ENCODE assay signal across 11 cellular contexts in the genomic region with DNA sequence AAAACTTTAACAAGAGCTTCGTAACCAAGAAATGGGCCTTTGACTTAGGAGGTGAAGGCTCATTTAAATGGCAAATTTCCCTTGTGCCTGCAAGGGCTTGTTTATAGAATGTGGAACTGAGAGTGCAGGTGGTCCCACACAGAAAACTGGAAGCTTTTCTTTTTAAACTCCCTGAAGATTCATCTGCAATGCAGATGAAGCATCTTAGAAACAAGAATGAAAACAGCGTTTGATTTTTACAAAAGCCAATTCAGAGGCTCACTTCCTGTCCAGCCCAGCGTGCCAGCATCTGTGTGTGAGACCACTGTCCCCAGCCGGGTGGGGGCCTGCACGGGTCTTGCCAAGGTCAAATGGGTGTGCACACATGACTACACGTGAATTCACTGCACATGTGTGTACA.
A peak's percentile ranks its signal among the peaks of the same experiment; 100 is the strongest.
DNase-seq lines count a peak whose midpoint lies in the region; ATAC-seq and TF ChIP-seq lines count a peak whose summit lies in the region.
"Had no signal": no experiment of that assay in that cellular context is flagged by ENCODE, and none has a peak within 500 bp of the region (broad histone marks: within the 10 kb centered on the region; RNA-seq: fewer than 3 reads in every experiment).

No MANE protein-coding gene starts in this region.

- H3K4me3 ChIP-seq in GM06990 (replicated peaks; ENCODE audit: low read depth, low read length) (no peak overlapping the region), coronary artery (no peak overlapping the region), gastroesophageal sphincter (no peak overlapping the region)
- H3K4me3 ChIP-seq: right lobe of liver, thoracic aorta had no signal

- H3K27me3 ChIP-seq in GM06990 (replicated peaks; ENCODE audit: control insufficient read depth, insufficient read depth, low read length), result no peaks in the 10 kb centered on the region
- H3K27me3 ChIP-seq in gastroesophageal sphincter, result no peaks in the 10 kb centered on the region
- H3K27me3 ChIP-seq: right lobe of liver had no signal

- no peak for TF ChIP-seq POLR2A in gastroesophageal sphincter (IDR thresholded peaks at IDR 0.05)

- peaks cover 0 to 29% (median 6%) of the 10 kb centered on the region in 3 donors for H3K4me1 ChIP-seq in gastroesophageal sphincter

- H3K27ac ChIP-seq in coronary artery (no peak overlapping the region), gastroesophageal sphincter (no peak overlapping the region)
- H3K27ac ChIP-seq: right lobe of liver, thoracic aorta had no signal

- WGBS in gastroesophageal sphincter (ENCODE audit: low coverage in 1 of 2), 2 donors, result 58 to 63% methylated on average over 2 to 6 of the region's 6 CpGs

- ATAC-seq in GM19463 (IDR thresholded peaks at IDR 0.05; ENCODE audit: unreplicated experiment) (peak; percentile 89), HG03095 (IDR thresholded peaks at IDR 0.05; ENCODE audit: unreplicated experiment) (peak; percentile 61), gastroesophageal sphincter (no peak)
- ATAC-seq: right lobe of liver had no signal

- peak; percentile 54 for DNase-seq in GM06990 (ENCODE audit: extremely low read depth, insufficient read length)
- DNase-seq in germinal center (ENCODE audit: low spot score), result peak; percentile 75
- no peak for DNase-seq in HuH-7 (ENCODE audit: low spot score)
- DNase-seq in coronary artery (ENCODE audit: low spot score), result no peak
- DNase-seq in NCI-H1694 (lab: John Stamatoyannopoulos, UW), result no peak
- DNase-seq: activated CD4-positive, alpha-beta T cell treated with anti-CD3 and anti-CD28 coated beads, Interleukin-2, amount 10 ng/mL, durations not matched to agents 7 days and 5 days; right lobe of liver had no signal

- no peaks in the 10 kb centered on the region for H3K9me3 ChIP-seq in gastroesophageal sphincter
- H3K9me3 ChIP-seq: right lobe of liver, thoracic aorta had no signal

- no peak for TF ChIP-seq CTCF in GM06990 (IDR thresholded peaks at IDR 0.05; ENCODE audit: insufficient read depth, low read length, poor library complexity, severe bottlenecking)
- TF ChIP-seq CTCF in coronary artery (IDR thresholded peaks at IDR 0.05), result no peak
- TF ChIP-seq CTCF in gastroesophageal sphincter (IDR thresholded peaks at IDR 0.05), result no peak

- TF ChIP-seq EP300 in gastroesophageal sphincter (IDR thresholded peaks at IDR 0.05), result no peak

- H3K36me3 ChIP-seq in GM06990 (ENCODE audit: control insufficient read depth, insufficient read depth, low read length) (no peaks in the 10 kb centered on the region), gastroesophageal sphincter (no peaks in the 10 kb centered on the region)
- H3K36me3 ChIP-seq: right lobe of liver, thoracic aorta had no signal

Comparison
In these comparisons a context has a peak if more than half of its experiments do, and no peak if none do; other contexts are left out.
1. DNase-seq: peak in GM06990 (single experiment) and germinal center (single experiment); none in HuH-7 (single experiment), coronary artery (single experiment) and NCI-H1694 (single experiment).